ENCODE assay signal across 8 cellular contexts in genomic region chr17:17354560-17355357, GRCh38. TPM values are rescaled to one million over a fixed set of nuclear protein-coding genes. Genes with fewer than 3 reads are reported as not detected.
DNase-seq lines count a peak whose midpoint lies in the region; ATAC-seq and TF ChIP-seq lines count a peak whose summit lies in the region.

No MANE protein-coding gene starts in this region.

- CTCF ChIA-PET in HEK293T (lab: Yijun Ruan, JAX): interaction anchor here (0.6 to 1.9 kb wide), 12 partner anchors 10 to 419 kb away, joined by 3 to 13 read pairs (median 3); partner anchors contain the start of gene PEMT
- CTCF ChIA-PET in activated CD4-positive, alpha-beta memory T cell treated with anti-CD3 and anti-CD28 coated beads for 36 hours (lab: Charles Lee): interaction anchor here (0.6 to 6.5 kb wide), 25 partner anchors 9 to 302 kb away, joined by 3 to 110 read pairs (median 4); partner anchors contain the start of genes PEMT and RASD1

- DNase-seq in AG10803 (ENCODE audit: low read depth) (peak; percentile 56), HEK293T (ENCODE audit: extremely low spot score) (peak; percentile 82), NCI-H526 treated with DMSO at 0.1 percent for 48 hours (lab: John Stamatoyannopoulos, UW) (peak; percentile 29), dorsolateral prefrontal cortex (peak in 9 of 10 donors; percentile 41 to 81 (median 69)), lung microvascular endothelial cell (ENCODE audit: low read depth in 2 of 2) (peak; percentile 73 to 83)
- DNase-seq in activated CD4-positive, alpha-beta memory T cell treated with anti-CD3 and anti-CD28 coated beads for 36 hours: peak; percentile 81
- peak; percentile 45 to 49 for DNase-seq in stimulated activated CD8-positive, alpha-beta memory T cell treated with anti-CD3 and anti-CD28 coated beads, Interleukin-15, amount 100 ng/mL, for 4 hours (ENCODE audit: low read depth in 2 of 2)

- H3K36me3 Mint-ChIP-seq in activated CD4-positive, alpha-beta memory T cell treated with anti-CD3 and anti-CD28 coated beads for 36 hours: no peaks in the 10 kb centered on the region

- POLR2A ChIA-PET in HEK293T (lab: Yijun Ruan, JAX): no interaction called here
- POLR2A ChIA-PET in activated CD4-positive, alpha-beta memory T cell treated with anti-CD3 and anti-CD28 coated beads for 36 hours (lab: Charles Lee): interaction anchor here (1.4 kb wide), 1 partner anchor 141 kb away, joined by 4 read pairs; the partner anchor contains the start of gene RASD1

- peak overlapping the region in 22 of 59 donors; percentile 5 to 70 (median 46) for H3K27ac ChIP-seq in dorsolateral prefrontal cortex

- H3K9me3 Mint-ChIP-seq in activated CD4-positive, alpha-beta memory T cell treated with anti-CD3 and anti-CD28 coated beads for 36 hours: peaks cover 2% of the 10 kb centered on the region

- TF ChIP-seq CTCF in AG10803 (conservative IDR thresholded peaks at IDR 0.05; ENCODE audit: low read length) (peak; percentile 83), dorsolateral prefrontal cortex (IDR thresholded peaks at IDR 0.05 in 54 of 56, conservative IDR thresholded peaks at IDR 0.05 in 2 of 56; ENCODE audit: low read depth in 1 of 56, partially characterized antibody in 56 of 56) (peak; percentile 87 to 99 (median 96))

- ATAC-seq in HG03432 (IDR thresholded peaks at IDR 0.05; ENCODE audit: unreplicated experiment): no peak

- H3K4me1 Mint-ChIP-seq in activated CD4-positive, alpha-beta memory T cell treated with anti-CD3 and anti-CD28 coated beads for 36 hours (ENCODE audit: low read depth): peaks cover 2% of the 10 kb centered on the region

- H3K27me3 Mint-ChIP-seq in activated CD4-positive, alpha-beta memory T cell treated with anti-CD3 and anti-CD28 coated beads for 36 hours: no peaks in the 10 kb centered on the region

- no peaks in the 10 kb centered on the region for H3K27me3 ChIP-seq in dorsolateral prefrontal cortex

- H3K27ac Mint-ChIP-seq in activated CD4-positive, alpha-beta memory T cell treated with anti-CD3 and anti-CD28 coated beads for 36 hours: no peak overlapping the region

- no peak overlapping the region for H3K4me3 Mint-ChIP-seq in activated CD4-positive, alpha-beta memory T cell treated with anti-CD3 and anti-CD28 coated beads for 36 hours

- intact Hi-C loops in activated CD4-positive, alpha-beta memory T cell treated with anti-CD3 and anti-CD28 coated beads for 36 hours (cut with micrococcal nuclease): loop anchor here (1.0 to 5.0 kb wide), 2 partner anchors 38 to 288 kb away; no protein-coding TSS in a partner anchor
- intact Hi-C loops in dorsolateral prefrontal cortex (cut with DNase I): loop anchor here (1.0 to 10.0 kb wide), 6 partner anchors 63 to 680 kb away; partner anchors contain the start of genes ATPAF2 (in 1 of the 2) and GID4 (in 1 of the 2)

- H3K4me3 ChIP-seq in AG10803 (ENCODE audit: low read length): no peak overlapping the region
- no peak overlapping the region for H3K4me3 ChIP-seq in dorsolateral prefrontal cortex

TF ChIP-seq in HEK293T, 16 proteins besides CTCF, POLR2A, EP300 and RAD21:
- no peak for TF ChIP-seq FOXK2 (IDR thresholded peaks at IDR 0.05)
- TF ChIP-seq NFRKB (IDR thresholded peaks at IDR 0.05): no peak
- no peak for TF ChIP-seq ELF4 (IDR thresholded peaks at IDR 0.05)
- peak; percentile 41; the same call in 1 of the 2 replicates for TF ChIP-seq LEF1 (IDR thresholded peaks at IDR 0.05; ENCODE audit: borderline replicate concordance)
- no peak for TF ChIP-seq FOXA1 (IDR thresholded peaks at IDR 0.05)

RNA-seq across cellular contexts. Expression of gene NT5M, which starts 51.6 kb away (rescaled TPM):
- total RNA-seq in activated CD4-positive, alpha-beta memory T cell treated with anti-CD3 and anti-CD28 coated beads for 36 hours: 1 to 10 TPM; 8.5 to 9.3 TPM
- total RNA-seq in dorsolateral prefrontal cortex: 10 to 100 TPM in 104 of 120 experiments, 1 to 10 TPM in 16; 7.4 to 19.5 (median 13.0) TPM
- total RNA-seq in lung microvascular endothelial cell: 1.1 and 1.8 TPM in 2 replicates

Comparison
In these comparisons a context has a peak if more than half of its experiments do, and no peak if none do; other contexts are left out.
1. DNase-seq: peak in every context shown above with its lines; median percentile 82 in HEK293T; 81 in activated CD4-positive, alpha-beta memory T cell treated with anti-CD3 and anti-CD28 coated beads for 36 hours; 78 in lung microvascular endothelial cell; 69 in dorsolateral prefrontal cortex; 56 in AG10803; 47 in stimulated activated CD8-positive, alpha-beta memory T cell treated with anti-CD3 and anti-CD28 coated beads, Interleukin-15, amount 100 ng/mL, for 4 hours; 29 in NCI-H526 treated with DMSO at 0.1 percent for 48 hours.